ENCODE assay signal across 8 cellular contexts in genomic region chr1:212315907-212316306, GRCh38. TPM values are rescaled to one million over a fixed set of nuclear protein-coding genes. Genes with fewer than 3 reads are reported as not detected.
DNase-seq lines count a peak whose midpoint lies in the region; ATAC-seq and TF ChIP-seq lines count a peak whose summit lies in the region.

No MANE protein-coding gene starts in this region.

- H3K27ac Mint-ChIP-seq in stimulated activated naive CD8-positive, alpha-beta T cell treated with anti-CD3 and anti-CD28 coated beads, Interleukin-15, Interleukin-2, amounts not matched to agents 100 ng/mL and 50 ng/mL, for 24 hours: peak overlapping the region; percentile 69

- peak; percentile 15 for TF ChIP-seq CTCF in foreskin fibroblast (IDR thresholded peaks at IDR 0.05; ENCODE audit: low read depth, low read length)

- DNase-seq in A172 (ENCODE audit: low spot score): peak; percentile 60
- DNase-seq in RPMI8226: peak; percentile 26
- DNase-seq in foreskin fibroblast: peak; percentile 14 to 49
- no peak for DNase-seq in COLO829 (ENCODE audit: low spot score)
- DNase-seq in HuH-7 (ENCODE audit: low spot score): no peak
- DNase-seq in HEK293T (ENCODE audit: extremely low spot score): no peak

- peaks cover 44% of the 10 kb centered on the region for H3K4me1 Mint-ChIP-seq in stimulated activated naive CD8-positive, alpha-beta T cell treated with anti-CD3 and anti-CD28 coated beads, Interleukin-15, Interleukin-2, amounts not matched to agents 100 ng/mL and 50 ng/mL, for 24 hours (ENCODE audit: low read depth)

- ATAC-seq in GM18498 (IDR thresholded peaks at IDR 0.05; ENCODE audit: unreplicated experiment): peak; percentile 55

- H3K4me3 Mint-ChIP-seq in stimulated activated naive CD8-positive, alpha-beta T cell treated with anti-CD3 and anti-CD28 coated beads, Interleukin-15, Interleukin-2, amounts not matched to agents 100 ng/mL and 50 ng/mL, for 24 hours: no peak overlapping the region

- POLR2A ChIA-PET in HEK293T (lab: Yijun Ruan, JAX): no interaction called here

- H3K4me3 ChIP-seq in foreskin fibroblast (ENCODE audit: low read depth in 1 of 2, low read length in 2 of 2): no peak overlapping the region

- H3K9me3 Mint-ChIP-seq in stimulated activated naive CD8-positive, alpha-beta T cell treated with anti-CD3 and anti-CD28 coated beads, Interleukin-15, Interleukin-2, amounts not matched to agents 100 ng/mL and 50 ng/mL, for 24 hours: no peaks in the 10 kb centered on the region

- H3K36me3 Mint-ChIP-seq in stimulated activated naive CD8-positive, alpha-beta T cell treated with anti-CD3 and anti-CD28 coated beads, Interleukin-15, Interleukin-2, amounts not matched to agents 100 ng/mL and 50 ng/mL, for 24 hours (ENCODE audit: low read depth): peaks cover 21% of the 10 kb centered on the region

- H3K27me3 Mint-ChIP-seq in stimulated activated naive CD8-positive, alpha-beta T cell treated with anti-CD3 and anti-CD28 coated beads, Interleukin-15, Interleukin-2, amounts not matched to agents 100 ng/mL and 50 ng/mL, for 24 hours: no peaks in the 10 kb centered on the region

- CTCF ChIA-PET in HEK293T (lab: Yijun Ruan, JAX): interaction anchor here (0.7 to 0.8 kb wide), 2 partner anchors 16 to 252 kb away, joined by 3 read pairs; no protein-coding TSS in a partner anchor

TF ChIP-seq in HEK293T, 16 proteins besides CTCF, POLR2A, EP300 and RAD21:
- TF ChIP-seq SUZ12 (IDR thresholded peaks at IDR 0.05) (no peak), TARDBP (IDR thresholded peaks at IDR 0.05) (no peak), ZNF384 (IDR thresholded peaks at IDR 0.05) (no peak), NFRKB (IDR thresholded peaks at IDR 0.05) (no peak), CTBP1 (IDR thresholded peaks at IDR 0.05; ENCODE audit: borderline replicate concordance) (no peak), LEF1 (IDR thresholded peaks at IDR 0.05; ENCODE audit: borderline replicate concordance) (no peak), ELF4 (IDR thresholded peaks at IDR 0.05) (no peak)

RNA-seq across cellular contexts. Expression of gene PPP2R5A, which starts 30.7 kb away (rescaled TPM):
- total RNA-seq in A172 (2014; rRNA removed; shearing (Covaris generic)): 24.4 and 26.6 TPM in 2 replicates

Comparison
In these comparisons a context has a peak if more than half of its experiments do, and no peak if none do; other contexts are left out.
1. DNase-seq: peak in A172 (single experiment), RPMI8226 (single experiment) and foreskin fibroblast (2 of 2); none in COLO829 (single experiment), HuH-7 (single experiment) and HEK293T (single experiment).